Comparison of ENCODE assay signal across 1 cellular context in genomic region chr4:2761035-2761923, GRCh38.
TF ChIP-seq lines count a peak whose summit lies in the region.

No MANE protein-coding gene starts in this region.

TF ChIP-seq in HepG2, 621 proteins besides CTCF, POLR2A, EP300 and RAD21 (continued from another document and continues in another):
- TF ChIP-seq PRDM10 (CRISPR knock-in tag; IDR thresholded peaks at IDR 0.05; ENCODE audit: low read depth) (0 out of 2 replicates have a peak, but pooled peaks have one; percentile 8), ELF1 (CRISPR knock-in tag; IDR thresholded peaks at IDR 0.05) (peak; percentile 49; the same call in 1 of the 2 replicates), ZNF101 (CRISPR knock-in tag; IDR thresholded peaks at IDR 0.05; ENCODE audit: borderline replicate concordance, low read depth) (no peak), ZNF775 (CRISPR knock-in tag; IDR thresholded peaks at IDR 0.05; ENCODE audit: borderline replicate concordance) (peak; percentile 99), MBNL3 (CRISPR knock-in tag; conservative IDR thresholded peaks at IDR 0.05) (no peak), ZNF580 (CRISPR knock-in tag; IDR thresholded peaks at IDR 0.05; ENCODE audit: borderline replicate concordance, low read depth) (peak; percentile 91; the same call in 1 of the 2 replicates), SOX5 (CRISPR knock-in tag; IDR thresholded peaks at IDR 0.05; ENCODE audit: borderline replicate concordance) (peak; percentile 55; the same call in 1 of the 2 replicates), SIN3A (IDR thresholded peaks at IDR 0.05; ENCODE audit: borderline replicate concordance, low read depth, low read length) (peak; percentile 53; the same call in 1 of the 2 replicates), CAMTA2 (CRISPR knock-in tag; IDR thresholded peaks at IDR 0.05; ENCODE audit: borderline replicate concordance) (0 out of 2 replicates have a peak, but pooled peaks have one; percentile 42), HCFC1 (IDR thresholded peaks at IDR 0.05; ENCODE audit: low read depth, low read length) (no peak), ZNF605 (CRISPR knock-in tag; IDR thresholded peaks at IDR 0.05) (peak; percentile 74), KLF6 (CRISPR knock-in tag; IDR thresholded peaks at IDR 0.05) (no peak), ZNF891 (CRISPR knock-in tag; IDR thresholded peaks at IDR 0.05) (0 out of 2 replicates have a peak, but pooled peaks have one; percentile 20), ZMAT3 (CRISPR knock-in tag; conservative IDR thresholded peaks at IDR 0.05) (0 out of 2 replicates have a peak, but pooled peaks have one; percentile 47), ZFY (CRISPR knock-in tag; IDR thresholded peaks at IDR 0.05) (peak; percentile 58; the same call in 1 of the 2 replicates), TGIF2 (CRISPR knock-in tag; IDR thresholded peaks at IDR 0.05) (0 out of 2 replicates have a peak, but pooled peaks have one; percentile 48), DZIP1 (CRISPR knock-in tag; IDR thresholded peaks at IDR 0.05) (0 out of 2 replicates have a peak, but pooled peaks have one; percentile 26), ZNF430 (CRISPR knock-in tag; IDR thresholded peaks at IDR 0.05) (peak; percentile 55; the same call in 1 of the 2 replicates), POLR2G (IDR thresholded peaks at IDR 0.05; ENCODE audit: low read depth, low read length) (peak; percentile 54; the same call in 1 of the 2 replicates), ZNF543 (CRISPR knock-in tag; IDR thresholded peaks at IDR 0.05) (peak; percentile 71), ZNF12 (CRISPR knock-in tag; IDR thresholded peaks at IDR 0.05) (peak; percentile 46; the same call in 1 of the 2 replicates), ZNF431 (CRISPR knock-in tag; IDR thresholded peaks at IDR 0.05; ENCODE audit: borderline replicate concordance, low read depth) (0 out of 2 replicates have a peak, but pooled peaks have one; percentile 27), ELF4 (CRISPR knock-in tag; IDR thresholded peaks at IDR 0.05; ENCODE audit: borderline replicate concordance) (no peak), HNRNPLL (IDR thresholded peaks at IDR 0.05; ENCODE audit: low read depth, low read length, poor library complexity, severe bottlenecking) (peak; percentile 43), KIAA2018 (CRISPR knock-in tag; IDR thresholded peaks at IDR 0.05; ENCODE audit: borderline replicate concordance) (no peak), ZNF614 (CRISPR knock-in tag; IDR thresholded peaks at IDR 0.05; ENCODE audit: borderline replicate concordance) (peak; percentile 75; the same call in 1 of the 2 replicates), ZNF567 (CRISPR knock-in tag; IDR thresholded peaks at IDR 0.05; ENCODE audit: borderline replicate concordance) (no peak), KAT7 (CRISPR knock-in tag; IDR thresholded peaks at IDR 0.05; ENCODE audit: borderline replicate concordance) (peak; percentile 63; the same call in 1 of the 2 replicates), MIER3 (CRISPR knock-in tag; IDR thresholded peaks at IDR 0.05; ENCODE audit: borderline replicate concordance) (peak; percentile 36; the same call in 1 of the 2 replicates), PHF8 (CRISPR knock-in tag; IDR thresholded peaks at IDR 0.05) (peak; percentile 52), ZNF704 (CRISPR knock-in tag; IDR thresholded peaks at IDR 0.05; ENCODE audit: borderline replicate concordance) (0 out of 2 replicates have a peak, but pooled peaks have one; percentile 24), ZBTB38 (CRISPR knock-in tag; IDR thresholded peaks at IDR 0.05) (0 out of 2 replicates have a peak, but pooled peaks have one; percentile 25), MED1 (CRISPR knock-in tag; IDR thresholded peaks at IDR 0.05) (peak; percentile 75), MAZ (IDR thresholded peaks at IDR 0.05; ENCODE audit: borderline replicate concordance, low read depth, low read length) (peak; percentile 60; the same call in 1 of the 2 replicates), MAZ (CRISPR knock-in tag; IDR thresholded peaks at IDR 0.05; ENCODE audit: low read depth) (0 out of 2 replicates have a peak, but pooled peaks have one; percentile 32)
- TF ChIP-seq, protein P1, sequence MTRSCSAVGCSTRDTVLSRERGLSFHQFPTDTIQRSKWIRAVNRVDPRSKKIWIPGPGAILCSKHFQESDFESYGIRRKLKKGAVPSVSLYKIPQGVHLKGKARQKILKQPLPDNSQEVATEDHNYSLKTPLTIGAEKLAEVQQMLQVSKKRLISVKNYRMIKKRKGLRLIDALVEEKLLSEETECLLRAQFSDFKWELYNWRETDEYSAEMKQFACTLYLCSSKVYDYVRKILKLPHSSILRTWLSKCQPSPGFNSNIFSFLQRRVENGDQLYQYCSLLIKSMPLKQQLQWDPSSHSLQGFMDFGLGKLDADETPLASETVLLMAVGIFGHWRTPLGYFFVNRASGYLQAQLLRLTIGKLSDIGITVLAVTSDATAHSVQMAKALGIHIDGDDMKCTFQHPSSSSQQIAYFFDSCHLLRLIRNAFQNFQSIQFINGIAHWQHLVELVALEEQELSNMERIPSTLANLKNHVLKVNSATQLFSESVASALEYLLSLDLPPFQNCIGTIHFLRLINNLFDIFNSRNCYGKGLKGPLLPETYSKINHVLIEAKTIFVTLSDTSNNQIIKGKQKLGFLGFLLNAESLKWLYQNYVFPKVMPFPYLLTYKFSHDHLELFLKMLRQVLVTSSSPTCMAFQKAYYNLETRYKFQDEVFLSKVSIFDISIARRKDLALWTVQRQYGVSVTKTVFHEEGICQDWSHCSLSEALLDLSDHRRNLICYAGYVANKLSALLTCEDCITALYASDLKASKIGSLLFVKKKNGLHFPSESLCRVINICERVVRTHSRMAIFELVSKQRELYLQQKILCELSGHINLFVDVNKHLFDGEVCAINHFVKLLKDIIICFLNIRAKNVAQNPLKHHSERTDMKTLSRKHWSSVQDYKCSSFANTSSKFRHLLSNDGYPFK (CRISPR knock-in tag; IDR thresholded peaks at IDR 0.05; ENCODE audit: borderline replicate concordance), result peak; percentile 8; the same call in 1 of the 2 replicates
- TF ChIP-seq, protein P2, sequence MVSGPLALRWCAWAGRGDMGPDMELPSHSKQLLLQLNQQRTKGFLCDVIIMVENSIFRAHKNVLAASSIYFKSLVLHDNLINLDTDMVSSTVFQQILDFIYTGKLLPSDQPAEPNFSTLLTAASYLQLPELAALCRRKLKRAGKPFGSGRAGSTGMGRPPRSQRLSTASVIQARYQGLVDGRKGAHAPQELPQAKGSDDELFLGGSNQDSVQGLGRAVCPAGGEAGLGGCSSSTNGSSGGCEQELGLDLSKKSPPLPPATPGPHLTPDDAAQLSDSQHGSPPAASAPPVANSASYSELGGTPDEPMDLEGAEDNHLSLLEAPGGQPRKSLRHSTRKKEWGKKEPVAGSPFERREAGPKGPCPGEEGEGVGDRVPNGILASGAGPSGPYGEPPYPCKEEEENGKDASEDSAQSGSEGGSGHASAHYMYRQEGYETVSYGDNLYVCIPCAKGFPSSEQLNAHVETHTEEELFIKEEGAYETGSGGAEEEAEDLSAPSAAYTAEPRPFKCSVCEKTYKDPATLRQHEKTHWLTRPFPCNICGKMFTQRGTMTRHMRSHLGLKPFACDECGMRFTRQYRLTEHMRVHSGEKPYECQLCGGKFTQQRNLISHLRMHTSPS (CRISPR knock-in tag; IDR thresholded peaks at IDR 0.05; ENCODE audit: low read depth), result peak; percentile 64; the same call in 1 of the 2 replicates
